ENCODE assay signal across 16 cellular contexts in the genomic region with DNA sequence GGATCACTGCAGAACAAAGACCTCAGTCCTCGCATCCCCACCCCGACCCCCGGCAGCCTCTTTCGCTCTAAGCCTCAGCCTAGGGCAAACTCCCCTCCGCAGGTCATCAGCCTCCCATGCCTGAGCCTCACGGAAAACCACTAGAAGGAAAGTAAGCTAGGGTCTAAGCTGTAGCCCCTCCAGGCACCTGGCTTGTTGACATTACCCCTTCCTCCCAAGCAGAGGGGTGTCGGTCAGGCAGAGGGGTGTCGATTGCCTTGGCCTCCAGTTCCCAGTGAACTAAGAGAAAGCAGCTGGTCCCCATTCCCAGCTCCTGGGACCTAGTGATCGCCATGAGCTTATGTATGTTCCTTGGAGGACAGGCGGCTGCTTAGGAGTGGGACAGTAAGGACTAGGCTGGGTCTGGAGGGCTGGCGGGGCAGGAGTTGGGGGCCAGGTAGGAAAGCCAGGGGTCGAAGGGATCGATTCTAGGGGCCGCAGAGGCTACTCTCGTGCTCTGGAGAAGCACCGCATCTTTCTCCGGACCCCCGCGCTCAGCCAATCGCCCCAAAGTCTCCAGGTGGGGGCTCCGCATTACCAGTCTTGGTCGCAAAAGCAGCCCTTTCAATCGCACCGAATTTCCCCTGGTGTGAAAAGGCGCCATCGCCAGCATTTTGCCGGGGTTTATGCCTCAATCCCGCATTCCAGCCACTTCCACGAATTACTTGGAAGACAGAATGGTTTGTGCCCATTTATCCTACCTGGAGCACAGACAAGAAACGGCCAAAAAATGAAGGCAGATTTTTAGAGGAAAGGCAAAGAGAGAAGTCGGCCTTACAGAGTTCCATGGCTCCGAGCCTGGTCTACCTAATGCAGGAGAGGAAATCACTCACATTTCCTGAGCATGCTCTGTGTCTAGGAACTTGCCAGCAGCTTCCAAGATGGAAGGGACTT. TPM values are rescaled to one million over a fixed set of nuclear protein-coding genes. Genes with fewer than 3 reads are reported as not detected.
"Had no signal": no experiment of that assay in that cellular context is flagged by ENCODE, and none has a peak within 500 bp of the region (broad histone marks: within the 10 kb centered on the region; RNA-seq: fewer than 3 reads in every experiment).

No MANE protein-coding gene starts in this region.

- H3K9me3 Mint-ChIP-seq: activated CD4-positive, alpha-beta memory T cell treated with anti-CD3 and anti-CD28 coated beads, Interleukin-2, amount 10 ng/mL, durations not matched to agents 7 days and 5 days; memory B cell had no signal

- H3K9me3 ChIP-seq: breast epithelium, esophagus squamous epithelium, left ventricle myocardium inferior, tibial artery had no signal

- H3K27ac Mint-ChIP-seq: activated CD4-positive, alpha-beta memory T cell treated with anti-CD3 and anti-CD28 coated beads, Interleukin-2, amount 10 ng/mL, durations not matched to agents 7 days and 5 days; memory B cell had no signal

- H3K36me3 ChIP-seq: breast epithelium, esophagus squamous epithelium, left ventricle myocardium inferior, tibial artery had no signal

- H3K36me3 Mint-ChIP-seq: memory B cell had no signal

- H3K4me3 Mint-ChIP-seq: activated CD4-positive, alpha-beta memory T cell treated with anti-CD3 and anti-CD28 coated beads, Interleukin-2, amount 10 ng/mL, durations not matched to agents 7 days and 5 days; memory B cell had no signal

- H3K79me2 ChIP-seq: parathyroid adenoma had no signal

- DNase-seq: activated CD4-positive, alpha-beta memory T cell treated with anti-CD3 and anti-CD28 coated beads, Interleukin-2, amount 10 ng/mL, durations not matched to agents 7 days and 5 days; activated CD4-positive, alpha-beta T cell treated with anti-CD3 and anti-CD28 coated beads for 1 hour; activated naive CD4-positive, alpha-beta T cell; aorta; esophagus squamous epithelium; foreskin fibroblast; left ventricle myocardium inferior; small intestine; tibial artery had no signal

- H2AFZ ChIP-seq: parathyroid adenoma had no signal

- H3K4me1 ChIP-seq: breast epithelium, parathyroid adenoma had no signal

- FAIRE-seq: keratinocyte had no signal

- H3K27ac ChIP-seq: breast epithelium, esophagus squamous epithelium, left ventricle myocardium inferior, parathyroid adenoma, tibial artery had no signal

- H3K9ac ChIP-seq: parathyroid adenoma had no signal

- H3K4me3 ChIP-seq: breast epithelium, esophagus squamous epithelium, left ventricle myocardium inferior, tibial artery had no signal

RNA-seq across cellular contexts. Expression of a gene that starts 21.3 kb away (rescaled TPM):
- total RNA-seq: activated CD4-positive, alpha-beta memory T cell treated with anti-CD3 and anti-CD28 coated beads, Interleukin-2, amount 10 ng/mL, durations not matched to agents 7 days and 5 days; aorta; cerebellum; dermis microvascular lymphatic vessel endothelial cell; esophagus squamous epithelium; left ventricle myocardium inferior had no signal
- polyA plus RNA-seq: keratinocyte, neural cell had no signal

RNA-seq across cellular contexts. Expression of a gene that starts 26.9 kb away (rescaled TPM):
- total RNA-seq: activated CD4-positive, alpha-beta memory T cell treated with anti-CD3 and anti-CD28 coated beads, Interleukin-2, amount 10 ng/mL, durations not matched to agents 7 days and 5 days; aorta; breast epithelium; cerebellum; dermis microvascular lymphatic vessel endothelial cell; esophagus squamous epithelium; left ventricle myocardium inferior had no signal
- polyA plus RNA-seq: aorta, keratinocyte, neural cell, small intestine had no signal

RNA-seq across cellular contexts. Expression of a gene that starts 27.6 kb away (rescaled TPM):
- total RNA-seq: activated CD4-positive, alpha-beta memory T cell treated with anti-CD3 and anti-CD28 coated beads, Interleukin-2, amount 10 ng/mL, durations not matched to agents 7 days and 5 days; aorta; breast epithelium; cerebellum; dermis microvascular lymphatic vessel endothelial cell; esophagus squamous epithelium; left ventricle myocardium inferior had no signal
- polyA plus RNA-seq: keratinocyte, neural cell, small intestine had no signal
